In the genomic region with DNA sequence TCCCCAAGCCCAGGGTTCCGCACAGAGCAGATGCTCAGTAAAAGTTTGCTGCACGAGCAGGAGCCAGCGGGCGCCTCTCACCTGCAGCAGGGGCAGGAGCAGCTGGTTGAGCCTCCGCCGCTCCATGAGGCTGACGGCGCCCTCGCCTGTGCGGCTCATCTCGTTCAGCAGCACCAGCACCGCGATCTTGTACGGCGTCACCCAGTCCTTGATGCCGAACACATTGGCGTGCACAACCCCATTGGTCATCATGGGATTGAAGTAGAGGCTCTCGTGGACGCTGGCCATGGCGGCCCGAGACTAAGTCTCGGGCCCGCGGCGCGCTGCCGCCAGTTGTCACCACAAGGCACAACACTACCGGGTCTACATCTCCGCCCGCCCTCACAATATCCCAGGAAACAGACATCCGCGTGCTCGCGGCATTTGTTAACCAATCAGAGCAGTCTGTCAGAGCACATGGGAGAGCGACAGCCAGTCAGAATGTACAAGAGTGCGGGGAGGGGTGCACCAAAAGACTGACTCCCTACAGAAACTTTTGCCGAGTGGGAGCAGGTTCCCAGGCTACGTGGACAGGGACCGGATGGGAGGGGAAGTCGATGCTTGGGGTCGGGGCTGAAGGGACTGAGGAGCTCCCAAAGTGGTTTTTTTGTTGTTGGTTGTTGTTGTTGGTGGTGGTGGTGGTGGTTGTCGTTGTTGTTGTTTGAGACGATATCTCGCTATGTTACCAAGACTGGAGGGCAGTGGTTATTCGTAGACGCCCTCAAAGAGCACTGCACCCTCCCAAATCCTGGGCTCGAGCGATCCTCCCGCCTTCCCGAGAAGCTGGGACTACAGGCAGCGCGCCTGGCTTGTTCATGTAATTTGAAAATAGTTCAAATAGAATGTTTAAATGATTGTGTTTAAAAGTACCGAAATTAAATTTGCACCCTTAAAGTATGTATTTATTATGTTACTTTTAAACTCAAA, we compare ENCODE assay signal across 1 cellular context.
TF ChIP-seq lines count a peak whose summit lies in the region.

A gene with protein sequence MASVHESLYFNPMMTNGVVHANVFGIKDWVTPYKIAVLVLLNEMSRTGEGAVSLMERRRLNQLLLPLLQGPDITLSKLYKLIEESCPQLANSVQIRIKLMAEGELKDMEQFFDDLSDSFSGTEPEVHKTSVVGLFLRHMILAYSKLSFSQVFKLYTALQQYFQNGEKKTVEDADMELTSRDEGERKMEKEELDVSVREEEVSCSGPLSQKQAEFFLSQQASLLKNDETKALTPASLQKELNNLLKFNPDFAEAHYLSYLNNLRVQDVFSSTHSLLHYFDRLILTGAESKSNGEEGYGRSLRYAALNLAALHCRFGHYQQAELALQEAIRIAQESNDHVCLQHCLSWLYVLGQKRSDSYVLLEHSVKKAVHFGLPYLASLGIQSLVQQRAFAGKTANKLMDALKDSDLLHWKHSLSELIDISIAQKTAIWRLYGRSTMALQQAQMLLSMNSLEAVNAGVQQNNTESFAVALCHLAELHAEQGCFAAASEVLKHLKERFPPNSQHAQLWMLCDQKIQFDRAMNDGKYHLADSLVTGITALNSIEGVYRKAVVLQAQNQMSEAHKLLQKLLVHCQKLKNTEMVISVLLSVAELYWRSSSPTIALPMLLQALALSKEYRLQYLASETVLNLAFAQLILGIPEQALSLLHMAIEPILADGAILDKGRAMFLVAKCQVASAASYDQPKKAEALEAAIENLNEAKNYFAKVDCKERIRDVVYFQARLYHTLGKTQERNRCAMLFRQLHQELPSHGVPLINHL (minus strand): TSS at position 359 of the 966 bp plus-strand sequence. CDS start 71 bp downstream, at position 288.

TF ChIP-seq in K562, 482 proteins besides CTCF, POLR2A, EP300 and RAD21 (continued from another document and continues in another):
- TF ChIP-seq, protein P1, sequence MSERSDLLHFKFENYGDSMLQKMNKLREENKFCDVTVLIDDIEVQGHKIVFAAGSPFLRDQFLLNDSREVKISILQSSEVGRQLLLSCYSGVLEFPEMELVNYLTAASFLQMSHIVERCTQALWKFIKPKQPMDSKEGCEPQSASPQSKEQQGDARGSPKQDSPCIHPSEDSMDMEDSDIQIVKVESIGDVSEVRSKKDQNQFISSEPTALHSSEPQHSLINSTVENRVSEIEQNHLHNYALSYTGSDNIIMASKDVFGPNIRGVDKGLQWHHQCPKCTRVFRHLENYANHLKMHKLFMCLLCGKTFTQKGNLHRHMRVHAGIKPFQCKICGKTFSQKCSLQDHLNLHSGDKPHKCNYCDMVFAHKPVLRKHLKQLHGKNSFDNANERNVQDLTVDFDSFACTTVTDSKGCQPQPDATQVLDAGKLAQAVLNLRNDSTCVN (CRISPR knock-in tag; IDR thresholded peaks at IDR 0.05), result no peak
- no peak for TF ChIP-seq ZNF212 (CRISPR knock-in tag; IDR thresholded peaks at IDR 0.05)
- no peak for TF ChIP-seq PHB (CRISPR knock-in tag; IDR thresholded peaks at IDR 0.05)
- peak; percentile 43; the same call in 1 of the 2 replicates for TF ChIP-seq SOX6 (IDR thresholded peaks at IDR 0.05)
- TF ChIP-seq, protein P2, sequence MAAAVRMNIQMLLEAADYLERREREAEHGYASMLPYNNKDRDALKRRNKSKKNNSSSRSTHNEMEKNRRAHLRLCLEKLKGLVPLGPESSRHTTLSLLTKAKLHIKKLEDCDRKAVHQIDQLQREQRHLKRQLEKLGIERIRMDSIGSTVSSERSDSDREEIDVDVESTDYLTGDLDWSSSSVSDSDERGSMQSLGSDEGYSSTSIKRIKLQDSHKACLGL (CRISPR knock-in tag; IDR thresholded peaks at IDR 0.05; ENCODE audit: borderline replicate concordance, poor library complexity, severe bottlenecking), result peak; percentile 37
- no peak for TF ChIP-seq ZNF175 (CRISPR knock-in tag; IDR thresholded peaks at IDR 0.05; ENCODE audit: low read depth)
- TF ChIP-seq, protein P3, sequence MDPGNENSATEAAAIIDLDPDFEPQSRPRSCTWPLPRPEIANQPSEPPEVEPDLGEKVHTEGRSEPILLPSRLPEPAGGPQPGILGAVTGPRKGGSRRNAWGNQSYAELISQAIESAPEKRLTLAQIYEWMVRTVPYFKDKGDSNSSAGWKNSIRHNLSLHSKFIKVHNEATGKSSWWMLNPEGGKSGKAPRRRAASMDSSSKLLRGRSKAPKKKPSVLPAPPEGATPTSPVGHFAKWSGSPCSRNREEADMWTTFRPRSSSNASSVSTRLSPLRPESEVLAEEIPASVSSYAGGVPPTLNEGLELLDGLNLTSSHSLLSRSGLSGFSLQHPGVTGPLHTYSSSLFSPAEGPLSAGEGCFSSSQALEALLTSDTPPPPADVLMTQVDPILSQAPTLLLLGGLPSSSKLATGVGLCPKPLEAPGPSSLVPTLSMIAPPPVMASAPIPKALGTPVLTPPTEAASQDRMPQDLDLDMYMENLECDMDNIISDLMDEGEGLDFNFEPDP (CRISPR knock-in tag; IDR thresholded peaks at IDR 0.05), result no peak
- no peak for TF ChIP-seq RBM34 (IDR thresholded peaks at IDR 0.05; ENCODE audit: borderline replicate concordance, insufficient read depth, low read length)
- TF ChIP-seq CBFA2T3 (IDR thresholded peaks at IDR 0.05), result no peak
- TF ChIP-seq ATF1 (CRISPR knock-in tag; IDR thresholded peaks at IDR 0.05), result peak; percentile 46
- TF ChIP-seq ATF1 (tag; IDR thresholded peaks at IDR 0.05), result peak; percentile 94
- TF ChIP-seq, protein P4, sequence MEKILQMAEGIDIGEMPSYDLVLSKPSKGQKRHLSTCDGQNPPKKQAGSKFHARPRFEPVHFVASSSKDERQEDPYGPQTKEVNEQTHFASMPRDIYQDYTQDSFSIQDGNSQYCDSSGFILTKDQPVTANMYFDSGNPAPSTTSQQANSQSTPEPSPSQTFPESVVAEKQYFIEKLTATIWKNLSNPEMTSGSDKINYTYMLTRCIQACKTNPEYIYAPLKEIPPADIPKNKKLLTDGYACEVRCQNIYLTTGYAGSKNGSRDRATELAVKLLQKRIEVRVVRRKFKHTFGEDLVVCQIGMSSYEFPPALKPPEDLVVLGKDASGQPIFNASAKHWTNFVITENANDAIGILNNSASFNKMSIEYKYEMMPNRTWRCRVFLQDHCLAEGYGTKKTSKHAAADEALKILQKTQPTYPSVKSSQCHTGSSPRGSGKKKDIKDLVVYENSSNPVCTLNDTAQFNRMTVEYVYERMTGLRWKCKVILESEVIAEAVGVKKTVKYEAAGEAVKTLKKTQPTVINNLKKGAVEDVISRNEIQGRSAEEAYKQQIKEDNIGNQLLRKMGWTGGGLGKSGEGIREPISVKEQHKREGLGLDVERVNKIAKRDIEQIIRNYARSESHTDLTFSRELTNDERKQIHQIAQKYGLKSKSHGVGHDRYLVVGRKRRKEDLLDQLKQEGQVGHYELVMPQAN (IDR thresholded peaks at IDR 0.05; ENCODE audit: borderline replicate concordance), result peak; percentile 95
- no peak for TF ChIP-seq NELFE (IDR thresholded peaks at IDR 0.05; ENCODE audit: insufficient read depth, insufficient read length)
- TF ChIP-seq, protein P5, sequence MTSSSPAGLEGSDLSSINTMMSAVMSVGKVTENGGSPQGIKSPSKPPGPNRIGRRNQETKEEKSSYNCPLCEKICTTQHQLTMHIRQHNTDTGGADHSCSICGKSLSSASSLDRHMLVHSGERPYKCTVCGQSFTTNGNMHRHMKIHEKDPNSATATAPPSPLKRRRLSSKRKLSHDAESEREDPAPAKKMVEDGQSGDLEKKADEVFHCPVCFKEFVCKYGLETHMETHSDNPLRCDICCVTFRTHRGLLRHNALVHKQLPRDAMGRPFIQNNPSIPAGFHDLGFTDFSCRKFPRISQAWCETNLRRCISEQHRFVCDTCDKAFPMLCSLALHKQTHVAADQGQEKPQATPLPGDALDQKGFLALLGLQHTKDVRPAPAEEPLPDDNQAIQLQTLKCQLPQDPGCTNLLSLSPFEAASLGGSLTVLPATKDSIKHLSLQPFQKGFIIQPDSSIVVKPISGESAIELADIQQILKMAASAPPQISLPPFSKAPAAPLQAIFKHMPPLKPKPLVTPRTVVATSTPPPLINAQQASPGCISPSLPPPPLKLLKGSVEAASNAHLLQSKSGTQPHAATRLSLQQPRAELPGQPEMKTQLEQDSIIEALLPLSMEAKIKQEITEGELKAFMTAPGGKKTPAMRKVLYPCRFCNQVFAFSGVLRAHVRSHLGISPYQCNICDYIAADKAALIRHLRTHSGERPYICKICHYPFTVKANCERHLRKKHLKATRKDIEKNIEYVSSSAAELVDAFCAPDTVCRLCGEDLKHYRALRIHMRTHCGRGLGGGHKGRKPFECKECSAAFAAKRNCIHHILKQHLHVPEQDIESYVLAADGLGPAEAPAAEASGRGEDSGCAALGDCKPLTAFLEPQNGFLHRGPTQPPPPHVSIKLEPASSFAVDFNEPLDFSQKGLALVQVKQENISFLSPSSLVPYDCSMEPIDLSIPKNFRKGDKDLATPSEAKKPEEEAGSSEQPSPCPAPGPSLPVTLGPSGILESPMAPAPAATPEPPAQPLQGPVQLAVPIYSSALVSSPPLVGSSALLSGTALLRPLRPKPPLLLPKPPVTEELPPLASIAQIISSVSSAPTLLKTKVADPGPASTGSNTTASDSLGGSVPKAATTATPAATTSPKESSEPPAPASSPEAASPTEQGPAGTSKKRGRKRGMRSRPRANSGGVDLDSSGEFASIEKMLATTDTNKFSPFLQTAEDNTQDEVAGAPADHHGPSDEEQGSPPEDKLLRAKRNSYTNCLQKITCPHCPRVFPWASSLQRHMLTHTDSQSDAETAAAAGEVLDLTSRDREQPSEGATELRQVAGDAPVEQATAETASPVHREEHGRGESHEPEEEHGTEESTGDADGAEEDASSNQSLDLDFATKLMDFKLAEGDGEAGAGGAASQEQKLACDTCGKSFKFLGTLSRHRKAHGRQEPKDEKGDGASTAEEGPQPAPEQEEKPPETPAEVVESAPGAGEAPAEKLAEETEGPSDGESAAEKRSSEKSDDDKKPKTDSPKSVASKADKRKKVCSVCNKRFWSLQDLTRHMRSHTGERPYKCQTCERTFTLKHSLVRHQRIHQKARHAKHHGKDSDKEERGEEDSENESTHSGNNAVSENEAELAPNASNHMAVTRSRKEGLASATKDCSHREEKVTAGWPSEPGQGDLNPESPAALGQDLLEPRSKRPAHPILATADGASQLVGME (CRISPR knock-in tag; IDR thresholded peaks at IDR 0.05), result no peak; the same call in 1 of the 2 replicates
- peak; percentile 70; the same call in 1 of the 2 replicates for TF ChIP-seq GTF2F1 (IDR thresholded peaks at IDR 0.05; ENCODE audit: low read depth, low read length)
- TF ChIP-seq SP2 (IDR thresholded peaks at IDR 0.05; ENCODE audit: extremely low read depth, low read depth, low read length, poor library complexity, severe bottlenecking), result peak; percentile 17
- TF ChIP-seq SMARCE1 (IDR thresholded peaks at IDR 0.05), result no peak
- no peak for TF ChIP-seq XRCC3 (IDR thresholded peaks at IDR 0.05)
- TF ChIP-seq ZNF232 (CRISPR knock-in tag; IDR thresholded peaks at IDR 0.05), result no peak
- TF ChIP-seq, protein P6, sequence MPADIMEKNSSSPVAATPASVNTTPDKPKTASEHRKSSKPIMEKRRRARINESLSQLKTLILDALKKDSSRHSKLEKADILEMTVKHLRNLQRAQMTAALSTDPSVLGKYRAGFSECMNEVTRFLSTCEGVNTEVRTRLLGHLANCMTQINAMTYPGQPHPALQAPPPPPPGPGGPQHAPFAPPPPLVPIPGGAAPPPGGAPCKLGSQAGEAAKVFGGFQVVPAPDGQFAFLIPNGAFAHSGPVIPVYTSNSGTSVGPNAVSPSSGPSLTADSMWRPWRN (IDR thresholded peaks at IDR 0.05; ENCODE audit: low read depth), result no peak
- no peak for TF ChIP-seq POLR2AphosphoS2 (IDR thresholded peaks at IDR 0.05; ENCODE audit: low read length)
- TF ChIP-seq ZNF3 (CRISPR knock-in tag; IDR thresholded peaks at IDR 0.05), result no peak
- TF ChIP-seq SNIP1 (IDR thresholded peaks at IDR 0.05; ENCODE audit: low read depth), result no peak
- no peak for TF ChIP-seq ZNF311 (CRISPR knock-in tag; IDR thresholded peaks at IDR 0.05)
- TF ChIP-seq, protein P7, sequence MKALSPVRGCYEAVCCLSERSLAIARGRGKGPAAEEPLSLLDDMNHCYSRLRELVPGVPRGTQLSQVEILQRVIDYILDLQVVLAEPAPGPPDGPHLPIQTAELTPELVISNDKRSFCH (CRISPR knock-in tag; IDR thresholded peaks at IDR 0.05), result no peak
- TF ChIP-seq, protein P7 (tag; IDR thresholded peaks at IDR 0.05), result no peak
- peak; percentile 34 for TF ChIP-seq HMGN3 (IDR thresholded peaks at IDR 0.05; ENCODE audit: borderline replicate concordance, extremely low read depth, insufficient read length, low read depth, low read length)
- no peak for TF ChIP-seq ZNF121 (CRISPR knock-in tag; conservative IDR thresholded peaks at IDR 0.05)
- TF ChIP-seq, protein P8, sequence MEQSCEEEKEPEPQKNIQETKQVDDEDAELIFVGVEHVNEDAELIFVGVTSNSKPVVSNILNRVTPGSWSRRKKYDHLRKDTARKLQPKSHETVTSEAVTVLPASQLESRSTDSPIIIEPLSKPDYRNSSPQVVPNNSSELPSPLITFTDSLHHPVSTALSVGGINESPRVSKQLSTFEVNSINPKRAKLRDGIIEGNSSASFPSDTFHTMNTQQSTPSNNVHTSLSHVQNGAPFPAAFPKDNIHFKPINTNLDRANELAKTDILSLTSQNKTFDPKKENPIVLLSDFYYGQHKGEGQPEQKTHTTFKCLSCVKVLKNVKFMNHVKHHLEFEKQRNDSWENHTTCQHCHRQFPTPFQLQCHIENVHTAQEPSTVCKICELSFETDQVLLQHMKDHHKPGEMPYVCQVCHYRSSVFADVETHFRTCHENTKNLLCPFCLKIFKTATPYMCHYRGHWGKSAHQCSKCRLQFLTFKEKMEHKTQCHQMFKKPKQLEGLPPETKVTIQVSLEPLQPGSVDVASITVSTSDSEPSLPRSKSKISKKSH (CRISPR knock-in tag; IDR thresholded peaks at IDR 0.05), result no peak
- TF ChIP-seq, protein P9, sequence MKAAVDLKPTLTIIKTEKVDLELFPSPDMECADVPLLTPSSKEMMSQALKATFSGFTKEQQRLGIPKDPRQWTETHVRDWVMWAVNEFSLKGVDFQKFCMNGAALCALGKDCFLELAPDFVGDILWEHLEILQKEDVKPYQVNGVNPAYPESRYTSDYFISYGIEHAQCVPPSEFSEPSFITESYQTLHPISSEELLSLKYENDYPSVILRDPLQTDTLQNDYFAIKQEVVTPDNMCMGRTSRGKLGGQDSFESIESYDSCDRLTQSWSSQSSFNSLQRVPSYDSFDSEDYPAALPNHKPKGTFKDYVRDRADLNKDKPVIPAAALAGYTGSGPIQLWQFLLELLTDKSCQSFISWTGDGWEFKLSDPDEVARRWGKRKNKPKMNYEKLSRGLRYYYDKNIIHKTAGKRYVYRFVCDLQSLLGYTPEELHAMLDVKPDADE (conservative IDR thresholded peaks at IDR 0.05; ENCODE audit: control insufficient read depth, low read depth, low read length), result peak; percentile 16; the same call in 1 of the 2 replicates
- TF ChIP-seq, protein P10, sequence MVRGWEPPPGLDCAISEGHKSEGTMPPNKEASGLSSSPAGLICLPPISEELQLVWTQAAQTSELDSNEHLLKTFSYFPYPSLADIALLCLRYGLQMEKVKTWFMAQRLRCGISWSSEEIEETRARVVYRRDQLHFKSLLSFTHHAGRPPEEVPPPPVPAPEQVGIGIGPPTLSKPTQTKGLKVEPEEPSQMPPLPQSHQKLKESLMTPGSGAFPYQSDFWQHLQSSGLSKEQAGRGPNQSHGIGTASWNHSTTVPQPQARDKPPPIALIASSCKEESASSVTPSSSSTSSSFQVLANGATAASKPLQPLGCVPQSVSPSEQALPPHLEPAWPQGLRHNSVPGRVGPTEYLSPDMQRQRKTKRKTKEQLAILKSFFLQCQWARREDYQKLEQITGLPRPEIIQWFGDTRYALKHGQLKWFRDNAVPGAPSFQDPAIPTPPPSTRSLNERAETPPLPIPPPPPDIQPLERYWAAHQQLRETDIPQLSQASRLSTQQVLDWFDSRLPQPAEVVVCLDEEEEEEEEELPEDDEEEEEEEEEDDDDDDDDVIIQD (CRISPR knock-in tag; IDR thresholded peaks at IDR 0.05), result no peak
- no peak for TF ChIP-seq EZH2 (IDR thresholded peaks at IDR 0.05; ENCODE audit: borderline replicate concordance, low read depth, low read length)
- TF ChIP-seq SMAD3 (CRISPR knock-in tag; conservative IDR thresholded peaks at IDR 0.05), result no peak
- peak; percentile 95 for TF ChIP-seq ZBTB1 (CRISPR knock-in tag; IDR thresholded peaks at IDR 0.05; ENCODE audit: borderline replicate concordance, low read depth)
- no peak for TF ChIP-seq PCBP2 (IDR thresholded peaks at IDR 0.05; ENCODE audit: low read depth, low read length, poor library complexity, severe bottlenecking)
